In the genomic region with DNA sequence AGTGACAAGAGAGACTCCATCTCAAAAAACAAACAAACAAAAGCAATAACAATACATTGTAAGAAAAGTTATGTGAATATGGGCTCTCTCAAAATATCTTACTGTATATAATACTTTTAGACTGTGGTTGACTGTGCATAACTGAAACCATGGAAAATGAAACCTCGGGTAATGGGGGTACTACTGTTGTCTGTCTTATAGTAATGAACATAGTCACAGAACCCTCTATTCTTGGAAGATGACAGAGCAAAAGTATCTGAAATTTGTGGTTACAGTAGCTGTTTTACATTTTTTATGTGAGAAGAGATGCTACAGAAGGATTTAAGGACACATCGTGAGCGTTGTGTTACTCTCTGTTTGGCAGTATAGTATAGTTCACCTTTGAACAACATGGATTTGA, we compare ENCODE assay signal across 11 cellular contexts.
A peak's percentile ranks its signal among the peaks of the same experiment; 100 is the strongest.
DNase-seq lines count a peak whose midpoint lies in the region; ATAC-seq and TF ChIP-seq lines count a peak whose summit lies in the region.
"Had no signal": no experiment of that assay in that cellular context is flagged by ENCODE, and none has a peak within 500 bp of the region (broad histone marks: within the 10 kb centered on the region; RNA-seq: fewer than 3 reads in every experiment).

No MANE protein-coding gene starts in this region.

- no peak for TF ChIP-seq CTCF in thyroid gland (IDR thresholded peaks at IDR 0.05)

- H3K4me1 Mint-ChIP-seq in activated CD4-positive, alpha-beta T cell treated with anti-CD3 and anti-CD28 coated beads, Interleukin-2, amount 10 ng/mL, durations not matched to agents 24 days and 14 days = peaks cover 38% of the 10 kb centered on the region
- H3K4me1 Mint-ChIP-seq in activated naive CD8-positive, alpha-beta T cell treated with anti-CD3 and anti-CD28 coated beads, Interleukin-2, amount 10 ng/mL, durations not matched to agents 7 days and 5 days = peaks cover 33% of the 10 kb centered on the region
- peaks cover 42 to 83% of the 10 kb centered on the region in 2 donors for H3K4me1 Mint-ChIP-seq in stimulated activated naive B cell treated with anti-CD40 and anti-IgM and Interleukin-4, amounts not matched to agents 10 μg/mL and 1 μg/mL and 100 μg/mL, for 72 hours

- DNase-seq in activated CD4-positive, alpha-beta T cell treated with anti-CD3 and anti-CD28 coated beads, Interleukin-2, amount 10 ng/mL, durations not matched to agents 24 days and 14 days = no peak
- DNase-seq in activated CD4-positive, alpha-beta T cell treated with anti-CD3 and anti-CD28 coated beads, Interleukin-2, amount 50 U/mL, for 1 hour = no peak
- no peak for DNase-seq in activated naive CD8-positive, alpha-beta T cell treated with anti-CD3 and anti-CD28 coated beads, Interleukin-2, amount 10 ng/mL, durations not matched to agents 7 days and 5 days
- no peak for DNase-seq in stimulated activated naive B cell treated with anti-CD40 and anti-IgM and Interleukin-4, amounts not matched to agents 10 μg/mL and 1 μg/mL and 100 μg/mL, for 72 hours
- no peak for DNase-seq in AML-193 (lab: John Stamatoyannopoulos, UW)
- no peak for DNase-seq in thyroid gland
- DNase-seq in globus pallidus (ENCODE audit: low spot score) = no peak
- DNase-seq: cerebellar nuclear complex; left colon; stimulated activated CD4-positive, alpha-beta T cell treated with anti-CD3 and anti-CD28 coated beads, Interleukin-15, amount 100 ng/mL, for 24 hours had no signal

- peak overlapping the region; percentile 32 for H3K4me3 Mint-ChIP-seq in activated CD4-positive, alpha-beta T cell treated with anti-CD3 and anti-CD28 coated beads, Interleukin-2, amount 10 ng/mL, durations not matched to agents 24 days and 14 days
- H3K4me3 Mint-ChIP-seq in activated naive CD8-positive, alpha-beta T cell treated with anti-CD3 and anti-CD28 coated beads, Interleukin-2, amount 10 ng/mL, durations not matched to agents 7 days and 5 days = peak overlapping the region; percentile 63
- H3K4me3 Mint-ChIP-seq in stimulated activated naive B cell treated with anti-CD40 and anti-IgM and Interleukin-4, amounts not matched to agents 10 μg/mL and 1 μg/mL and 100 μg/mL, for 72 hours = peak overlapping the region; percentile 57 to 62

- peak; percentile 71 for ATAC-seq in HG03175 (IDR thresholded peaks at IDR 0.05; ENCODE audit: unreplicated experiment)
- peak; percentile 82 for ATAC-seq in activated naive CD8-positive, alpha-beta T cell treated with anti-CD3 and anti-CD28 coated beads, Interleukin-2, amount 10 ng/mL, durations not matched to agents 7 days and 5 days (ENCODE audit: low read depth)
- peak; percentile 52 to 68 for ATAC-seq in stimulated activated naive B cell treated with anti-CD40 and anti-IgM and Interleukin-4, amounts not matched to agents 10 μg/mL and 1 μg/mL and 100 μg/mL, for 72 hours (replicated peaks)
- ATAC-seq: left colon had no signal

- H3K9me3 Mint-ChIP-seq in activated CD4-positive, alpha-beta T cell treated with anti-CD3 and anti-CD28 coated beads, Interleukin-2, amount 10 ng/mL, durations not matched to agents 24 days and 14 days = no peaks in the 10 kb centered on the region
- H3K9me3 Mint-ChIP-seq in activated naive CD8-positive, alpha-beta T cell treated with anti-CD3 and anti-CD28 coated beads, Interleukin-2, amount 10 ng/mL, durations not matched to agents 7 days and 5 days = no peaks in the 10 kb centered on the region
- H3K9me3 Mint-ChIP-seq in stimulated activated naive B cell treated with anti-CD40 and anti-IgM and Interleukin-4, amounts not matched to agents 10 μg/mL and 1 μg/mL and 100 μg/mL, for 72 hours = no peaks in the 10 kb centered on the region

- H3K27ac ChIP-seq in thyroid gland = no peak overlapping the region

- no peaks in the 10 kb centered on the region for H3K36me3 ChIP-seq in thyroid gland

- peak overlapping the region; percentile 10 for H3K27ac Mint-ChIP-seq in activated CD4-positive, alpha-beta T cell treated with anti-CD3 and anti-CD28 coated beads, Interleukin-2, amount 10 ng/mL, durations not matched to agents 24 days and 14 days
- H3K27ac Mint-ChIP-seq in activated naive CD8-positive, alpha-beta T cell treated with anti-CD3 and anti-CD28 coated beads, Interleukin-2, amount 10 ng/mL, durations not matched to agents 7 days and 5 days = no peak overlapping the region
- peak overlapping the region; percentile 91 for H3K27ac Mint-ChIP-seq in stimulated activated naive B cell treated with anti-CD40 and anti-IgM and Interleukin-4, amounts not matched to agents 10 μg/mL and 1 μg/mL and 100 μg/mL, for 72 hours

- peaks cover 11 to 13% of the 10 kb centered on the region in 2 donors for H3K4me1 ChIP-seq in thyroid gland

- no peak for TF ChIP-seq POLR2A in thyroid gland (IDR thresholded peaks at IDR 0.05)

- H3K27me3 Mint-ChIP-seq in activated CD4-positive, alpha-beta T cell treated with anti-CD3 and anti-CD28 coated beads, Interleukin-2, amount 10 ng/mL, durations not matched to agents 24 days and 14 days = no peaks in the 10 kb centered on the region
- no peaks in the 10 kb centered on the region for H3K27me3 Mint-ChIP-seq in activated naive CD8-positive, alpha-beta T cell treated with anti-CD3 and anti-CD28 coated beads, Interleukin-2, amount 10 ng/mL, durations not matched to agents 7 days and 5 days
- H3K27me3 Mint-ChIP-seq in stimulated activated naive B cell treated with anti-CD40 and anti-IgM and Interleukin-4, amounts not matched to agents 10 μg/mL and 1 μg/mL and 100 μg/mL, for 72 hours = no peaks in the 10 kb centered on the region

- peaks cover 8% of the 10 kb centered on the region for H3K36me3 Mint-ChIP-seq in activated CD4-positive, alpha-beta T cell treated with anti-CD3 and anti-CD28 coated beads, Interleukin-2, amount 10 ng/mL, durations not matched to agents 24 days and 14 days (ENCODE audit: low read depth)
- H3K36me3 Mint-ChIP-seq in activated naive CD8-positive, alpha-beta T cell treated with anti-CD3 and anti-CD28 coated beads, Interleukin-2, amount 10 ng/mL, durations not matched to agents 7 days and 5 days = peaks cover 5% of the 10 kb centered on the region
- H3K36me3 Mint-ChIP-seq in stimulated activated naive B cell treated with anti-CD40 and anti-IgM and Interleukin-4, amounts not matched to agents 10 μg/mL and 1 μg/mL and 100 μg/mL, for 72 hours = peaks cover 6 to 16% of the 10 kb centered on the region in 2 donors

- H3K9me3 ChIP-seq in thyroid gland = no peaks in the 10 kb centered on the region

- no peak overlapping the region for H3K4me3 ChIP-seq in thyroid gland (replicated peaks in 1 of 3)

- 93 to 94% methylated on average over 3 of the region's 3 CpGs for WGBS in thyroid gland, 2 donors

- intact Hi-C loops in activated CD4-positive, alpha-beta T cell treated with anti-CD3 and anti-CD28 coated beads, Interleukin-2, amount 10 ng/mL, durations not matched to agents 24 days and 14 days (cut with micrococcal nuclease) = loop anchor here (1.0 kb wide), 3 partner anchors 9 to 52 kb away; no protein-coding TSS in a partner anchor
- intact Hi-C loops in thyroid gland (cut with DNase I) = no loop called here

- POLR2A ChIA-PET in activated naive CD8-positive, alpha-beta T cell treated with anti-CD3 and anti-CD28 coated beads, Interleukin-2, amount 10 ng/mL, durations not matched to agents 7 days and 5 days (lab: Charles Lee) = no interaction called here

- no peaks in the 10 kb centered on the region for H3K27me3 ChIP-seq in thyroid gland
